ENCODE assay signal across 13 cellular contexts in genomic region chr12:114403690-114404450, GRCh38. TPM values are rescaled to one million over a fixed set of nuclear protein-coding genes. Genes with fewer than 3 reads are reported as not detected.
DNase-seq lines count a peak whose midpoint lies in the region; ATAC-seq, FAIRE-seq and TF ChIP-seq lines count a peak whose summit lies in the region.
"Had no signal": no experiment of that assay in that cellular context is flagged by ENCODE, and none has a peak within 500 bp of the region (broad histone marks: within the 10 kb centered on the region; RNA-seq: fewer than 3 reads in every experiment).

No MANE protein-coding gene starts in this region.

- H3K36me3 ChIP-seq in esophagus muscularis mucosa (peaks cover 0 to under 1% (median under 1%) of the 10 kb centered on the region in 4 donors), left lung (no peaks in the 10 kb centered on the region), upper lobe of right lung (no peaks in the 10 kb centered on the region), HepG2 (replicated peaks in 1 of 2; ENCODE audit: control insufficient read depth in 1 of 2, insufficient read depth in 2 of 2, low read length in 2 of 2) (no peaks in the 10 kb centered on the region)
- H3K36me3 ChIP-seq: colonic mucosa had no signal

- CTCF ChIA-PET in HepG2 (lab: Yijun Ruan, JAX; ENCODE audit: low intra/inter-chr PET ratio, low total read pairs), result no interaction called here

- ATAC-seq in Right ventricle myocardium inferior, result peak; percentile 62
- no peak for ATAC-seq in left lung
- no peak for ATAC-seq in upper lobe of right lung
- no peak for ATAC-seq in HepG2
- no peak for ATAC-seq in GM21529 (IDR thresholded peaks at IDR 0.05; ENCODE audit: unreplicated experiment)

- H3K4me1 ChIP-seq in esophagus muscularis mucosa, result peaks cover 20 to 61% (median 38%) of the 10 kb centered on the region in 4 donors
- H3K4me1 ChIP-seq in left lung, result no peaks in the 10 kb centered on the region
- no peaks in the 10 kb centered on the region for H3K4me1 ChIP-seq in upper lobe of right lung
- H3K4me1 ChIP-seq in HepG2 (ENCODE audit: insufficient read depth, low read length), result no peaks in the 10 kb centered on the region
- H3K4me1 ChIP-seq: colonic mucosa had no signal

- no peaks in the 10 kb centered on the region for H3K79me2 ChIP-seq in HepG2 (ENCODE audit: insufficient read depth, low read length)

- no peak for TF ChIP-seq POLR2A in esophagus muscularis mucosa (IDR thresholded peaks at IDR 0.05; ENCODE audit: low read depth)
- TF ChIP-seq POLR2A in HepG2 (IDR thresholded peaks at IDR 0.05; ENCODE audit: insufficient read depth in 1 of 2, low read depth in 2 of 2, low read length in 2 of 2), result no peak

- TF ChIP-seq EP300 in esophagus muscularis mucosa (IDR thresholded peaks at IDR 0.05) (no peak), HepG2 (IDR thresholded peaks at IDR 0.05; ENCODE audit: low read depth in 2 of 2, low read length in 2 of 2) (no peak), HepG2 (CRISPR knock-in tag; IDR thresholded peaks at IDR 0.05; ENCODE audit: borderline replicate concordance) (no peak)

- H3K9ac ChIP-seq in HepG2 (ENCODE audit: insufficient read depth, low read depth, low read length), result no peak overlapping the region
- H3K9ac ChIP-seq: KMS-11 had no signal

- no peak overlapping the region for H2AFZ ChIP-seq in HepG2 (ENCODE audit: low read length)

- H3K4me3 ChIP-seq in esophagus muscularis mucosa (peak overlapping the region; percentile 58 to 70 (median 62)), left lung (peak overlapping the region; percentile 37 to 42), upper lobe of right lung (peak overlapping the region; percentile 55), HepG2 (replicated peaks in 1 of 3; ENCODE audit: insufficient read depth in 1 of 3, low read depth in 2 of 3, low read length in 3 of 3) (no peak overlapping the region)
- H3K4me3 ChIP-seq: colonic mucosa had no signal

- no peak for FAIRE-seq in HepG2 (lab: Jason Lieb, UNC)
- FAIRE-seq: small intestine had no signal

- no peak for TF ChIP-seq RAD21 in HepG2 (CRISPR knock-in tag; IDR thresholded peaks at IDR 0.05)

- no TSS peak for BruUV-seq in HepG2 (replicated peaks; lab: Mats Ljungman, UMichigan)

- no peak overlapping the region for H3K4me2 ChIP-seq in HepG2 (ENCODE audit: low read depth, low read length)
- H3K4me2 ChIP-seq: KMS-11 had no signal

- intact Hi-C loops in Right ventricle myocardium inferior (cut with DNase I), result loop anchor here (2.0 to 5.0 kb wide), 2 partner anchors 47 to 165 kb away; no protein-coding TSS in a partner anchor
- intact Hi-C loops in cardiac septum (cut with DNase I), result loop anchor here (5.0 kb wide), 3 partner anchors 43 to 162 kb away; no protein-coding TSS in a partner anchor
- intact Hi-C loops in esophagus muscularis mucosa (cut with DNase I), result no loop called here
- intact Hi-C loops in left lung (cut with DNase I), result no loop called here
- intact Hi-C loops in upper lobe of right lung (cut with DNase I), result no loop called here
- intact Hi-C loops in HepG2 (cut with micrococcal nuclease; ENCODE audit: unreplicated experiment), result no loop called here

- H3K27me3 ChIP-seq in esophagus muscularis mucosa, result peaks cover 0 to 39% (median 2%) of the 10 kb centered on the region in 4 donors
- peaks cover 71 to 100% of the 10 kb centered on the region in 2 donors for H3K27me3 ChIP-seq in left lung
- H3K27me3 ChIP-seq in upper lobe of right lung, result peaks cover 96% of the 10 kb centered on the region
- peaks cover 4 to 78% of the 10 kb centered on the region in 2 experiments for H3K27me3 ChIP-seq in HepG2 (ENCODE audit: control insufficient read depth in 1 of 2, insufficient read depth in 2 of 2, low read length in 2 of 2)

- in situ Hi-C loops in HepG2 (cut with HindIII; ENCODE audit: extremely low pct_ligation_motif_present, low pct_unique_long_range_greater_than_20kb), result no loop called here

- WGBS in esophagus muscularis mucosa, result 9% methylated on average over 22 of the region's 36 CpGs
- WGBS in HepG2 (ENCODE audit: low lambda C conversion rate), result 33% methylated on average over 30 of the region's 36 CpGs

- no peaks in the 10 kb centered on the region for H4K20me1 ChIP-seq in HepG2 (ENCODE audit: insufficient read depth, low read length)

- H3K27ac ChIP-seq in esophagus muscularis mucosa (replicated peaks in 1 of 4) (peak overlapping the region; percentile 90 to 95 (median 92)), left lung (peak overlapping the region; percentile 64 to 87), upper lobe of right lung (peak overlapping the region; percentile 79), HepG2 (ENCODE audit: extremely low read length, insufficient read depth, low read length) (no peak overlapping the region)
- H3K27ac ChIP-seq: colonic mucosa, KMS-11 had no signal

- H3K9me3 ChIP-seq in esophagus muscularis mucosa (no peaks in the 10 kb centered on the region), left lung (no peaks in the 10 kb centered on the region), upper lobe of right lung (no peaks in the 10 kb centered on the region), HepG2 (ENCODE audit: low read length) (no peaks in the 10 kb centered on the region)
- H3K9me3 ChIP-seq: colonic mucosa had no signal

- DNase-seq in Right ventricle myocardium inferior (ENCODE audit: missing footprints), result peak; percentile 68
- DNase-seq in cardiac septum (ENCODE audit: low spot score), result no peak
- DNase-seq in esophagus muscularis mucosa (ENCODE audit: extremely low spot score), result no peak
- DNase-seq in left lung, result no peak
- DNase-seq in upper lobe of right lung, result no peak
- no peak for DNase-seq in NCI-H1694 (lab: John Stamatoyannopoulos, UW)
- DNase-seq in HepG2 (ENCODE audit: low spot score), result no peak
- DNase-seq: activated CD4-positive, alpha-beta T cell treated with anti-CD3 and anti-CD28 coated beads for 4 hours; colonic mucosa; NCI-H1417 treated with DMSO at 0.1 percent for 48 hours; small intestine had no signal

- TF ChIP-seq CTCF in esophagus muscularis mucosa (IDR thresholded peaks at IDR 0.05), result no peak
- TF ChIP-seq CTCF in left lung (IDR thresholded peaks at IDR 0.05), result no peak
- no peak for TF ChIP-seq CTCF in upper lobe of right lung (IDR thresholded peaks at IDR 0.05)
- no peak for TF ChIP-seq CTCF in HepG2 (CRISPR knock-in tag; IDR thresholded peaks at IDR 0.05)

- POLR2A ChIA-PET in HepG2 (lab: Yijun Ruan, JAX), result no interaction called here

TF ChIP-seq in HepG2, 621 proteins besides CTCF, POLR2A, EP300 and RAD21 (continues in another document):
- TF ChIP-seq ATF4 (CRISPR knock-in tag; IDR thresholded peaks at IDR 0.05) (no peak), KMT2A (CRISPR knock-in tag; IDR thresholded peaks at IDR 0.05) (no peak), STAG1 (CRISPR knock-in tag; IDR thresholded peaks at IDR 0.05) (no peak), KDM6A (CRISPR knock-in tag; IDR thresholded peaks at IDR 0.05; ENCODE audit: low read depth) (no peak), ZNF841 (CRISPR knock-in tag; IDR thresholded peaks at IDR 0.05; ENCODE audit: borderline replicate concordance) (no peak), PTBP1 (IDR thresholded peaks at IDR 0.05; ENCODE audit: low read depth, low read length, poor library complexity, severe bottlenecking) (no peak), ZNF577 (CRISPR knock-in tag; IDR thresholded peaks at IDR 0.05; ENCODE audit: borderline replicate concordance, low read depth) (no peak), ZNF235 (CRISPR knock-in tag; IDR thresholded peaks at IDR 0.05; ENCODE audit: borderline replicate concordance) (no peak), SIX1 (CRISPR knock-in tag; IDR thresholded peaks at IDR 0.05; ENCODE audit: borderline replicate concordance) (no peak), SP4 (CRISPR knock-in tag; IDR thresholded peaks at IDR 0.05) (no peak), TP53 (CRISPR knock-in tag; conservative IDR thresholded peaks at IDR 0.05) (no peak), ZNF232 (CRISPR knock-in tag; IDR thresholded peaks at IDR 0.05; ENCODE audit: borderline replicate concordance) (no peak)

RNA-seq across cellular contexts. Expression of gene TBX5, which starts 2.1 kb away (rescaled TPM):
- total RNA-seq in Right ventricle myocardium inferior (55.8 TPM), cardiac septum (34.6 TPM), esophagus muscularis mucosa (10 to 100 TPM; 20.4 to 34.5 (median 26.2) TPM), left lung (10 to 100 TPM; 16.8 to 18.1 TPM), upper lobe of right lung (22.3 TPM), HepG2 (2016; rRNA removed; fragmentation: Illumina TruSeq; extraction: Trizol) (not detected in 2 replicates)
- total RNA-seq in HepG2 (2016; cell fraction: cytosol; rRNA removed; fragmentation: Illumina TruSeq; extraction: Trizol; ENCODE audit: low read depth), result not detected in 2 replicates
- total RNA-seq in HepG2 (2016; cell fraction: insoluble cytoplasmic fraction; rRNA removed; fragmentation: Illumina TruSeq; extraction: Trizol), result not detected in 2 replicates
- total RNA-seq in HepG2 (2016; cell fraction: membrane; rRNA removed; fragmentation: Illumina TruSeq; extraction: Trizol), result not detected in 2 replicates
- not detected in 2 replicates for total RNA-seq in HepG2 (2016; cell fraction: nucleus; rRNA removed; fragmentation: Illumina TruSeq; extraction: Trizol)
- polyA plus RNA-seq in HepG2 (2011; rRNA removed), result not detected in 2 replicates
- not detected in 2 replicates for polyA plus RNA-seq in HepG2 (2011; cell fraction: cytosol; rRNA removed)
- polyA plus RNA-seq in HepG2 (2011; cell fraction: nucleus; rRNA removed), result not detected in 2 replicates
- not detected in 2 replicates for polyA plus RNA-seq in HepG2 (2012)
- polyA plus RNA-seq in HepG2 (2016; cell fraction: cytosol; fragmentation: Illumina TruSeq; extraction: Trizol; ENCODE audit: low read depth), result not detected in 2 replicates
- not detected in 2 replicates for polyA plus RNA-seq in HepG2 (2016; cell fraction: insoluble cytoplasmic fraction; fragmentation: Illumina TruSeq; extraction: Trizol; ENCODE audit: low read depth)
- polyA plus RNA-seq in HepG2 (2016; cell fraction: membrane; fragmentation: Illumina TruSeq; extraction: Trizol; ENCODE audit: low read depth), result not detected in 2 replicates
- polyA plus RNA-seq in HepG2 (2016; cell fraction: nucleus; fragmentation: Illumina TruSeq; extraction: Trizol; ENCODE audit: insufficient read depth, low read depth), result not detected in 2 replicates
- polyA minus RNA-seq in HepG2 (2011; rRNA and poly(A)+ RNA removed; ENCODE audit: low replicate concordance), result not detected in 2 replicates
- polyA minus RNA-seq in HepG2 (2011; cell fraction: cytosol; rRNA and poly(A)+ RNA removed), result not detected in 2 replicates
- polyA minus RNA-seq in HepG2 (2011; cell fraction: nucleus; rRNA and poly(A)+ RNA removed), result not detected in 2 replicates
- total RNA-seq: colonic mucosa had no signal
- polyA plus RNA-seq: small intestine had no signal

Comparison
In these comparisons a context has a peak if more than half of its experiments do, and no peak if none do; other contexts are left out.
1. H3K4me3 ChIP-seq: peak in esophagus muscularis mucosa (4 of 4), left lung (2 of 2) and upper lobe of right lung (single experiment); none in HepG2 (0 of 3).
2. RNA of gene TBX5, which starts 2.1 kb away (total RNA-seq): 55.8 TPM in Right ventricle myocardium inferior (single experiment), 34.6 TPM in cardiac septum (single experiment), 20.4 to 34.5 TPM in esophagus muscularis mucosa, 22.3 TPM in upper lobe of right lung (single experiment) and 16.8 to 18.1 TPM in left lung; not detected in HepG2; every median in the first group is over 10 times any median in the second.
3. intact Hi-C loops: an anchor here in Right ventricle myocardium inferior (2.0 to 5.0 kb wide) and cardiac septum (5.0 kb wide); none called in esophagus muscularis mucosa, left lung, upper lobe of right lung and HepG2.